ENCODE assay signal across 25 cellular contexts in the genomic region with DNA sequence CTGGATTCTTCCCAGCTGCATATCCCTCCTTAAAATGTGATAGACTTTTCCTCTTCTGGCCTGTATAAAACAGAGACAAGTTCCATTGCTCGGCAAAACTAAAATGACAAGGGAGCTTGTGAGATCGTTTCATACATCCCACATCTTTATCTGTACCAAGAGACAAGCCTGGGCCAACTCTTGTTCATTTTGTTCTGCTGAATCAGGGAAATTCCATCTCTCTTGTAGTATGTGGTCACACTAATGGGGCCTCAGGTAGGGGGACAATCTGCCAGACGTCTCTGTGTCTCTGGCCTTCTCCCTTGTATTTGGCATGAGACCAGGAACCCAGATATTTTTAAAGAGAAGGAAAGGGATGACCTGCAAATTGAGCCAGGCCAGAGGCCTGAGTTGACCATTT. TPM values are rescaled to one million over a fixed set of nuclear protein-coding genes. Genes with fewer than 3 reads are reported as not detected.
"Had no signal": no experiment of that assay in that cellular context is flagged by ENCODE, and none has a peak within 500 bp of the region (broad histone marks: within the 10 kb centered on the region; RNA-seq: fewer than 3 reads in every experiment).

No MANE protein-coding gene starts in this region.

- H3K4me3 ChIP-seq: pancreas, psoas muscle, skin epidermis, stomach, thoracic aorta, thyroid gland, tibial nerve, upper lobe of left lung, vagina had no signal

- DNase-seq: naive thymus-derived CD8-positive, alpha-beta T cell; nephron progenitor cell; nucleus accumbens; pancreas; psoas muscle; right cardiac atrium; stimulated activated CD4-positive, alpha-beta T cell treated with anti-CD3 and anti-CD28 coated beads, Interleukin-15, amount 100 ng/mL, for 24 hours; stimulated activated CD4-positive, alpha-beta T cell treated with anti-CD3 and anti-CD28 coated beads, Interleukin-2, amount 100 ng/mL, for 24 hours; stimulated activated CD4-positive, alpha-beta T cell treated with anti-CD3 and anti-CD28 coated beads, Interleukin-2, amount 100 ng/mL, for 48 hours; stimulated activated CD4-positive, alpha-beta T cell treated with anti-CD3 and anti-CD28 coated beads, Interleukin-4, amount 100 ng/mL, for 24 hours; stimulated activated naive B cell treated with anti-CD40 and anti-IgM and Interleukin-4, amounts not matched to agents 10 μg/mL and 1 μg/mL and 100 μg/mL, for 72 hours; stimulated activated naive CD4-positive, alpha-beta T cell treated with Interleukin-2 at 50 U/mL for 16 hours; stomach; thyroid gland; trophoblast cell; upper lobe of left lung had no signal

- FAIRE-seq: pancreas, urothelium cell line had no signal

- H3K27me3 ChIP-seq: neutrophil, pancreas, stomach, thyroid gland, tibial nerve, upper lobe of left lung, vagina had no signal

- H3K27ac ChIP-seq: neutrophil, pancreas, psoas muscle, skin epidermis, stomach, thoracic aorta, thyroid gland, tibial nerve, upper lobe of left lung, vagina had no signal

- H3K9me3 ChIP-seq: neutrophil, pancreas, thyroid gland, vagina had no signal

- ATAC-seq: naive thymus-derived CD8-positive, alpha-beta T cell; natural killer cell treated with Interleukin-12 subunit alpha and Interleukin-12 subunit beta and Interleukin-15 and Interleukin-18, amount 100 ng/mL, for 72 hours; pancreas; psoas muscle; right cardiac atrium; sciatic nerve; stimulated activated effector memory CD8-positive, alpha-beta T cell treated with anti-CD3 and anti-CD28 coated beads, Interleukin-12 subunit alpha, Interleukin-12 subunit beta, amount 100 ng/mL, for 72 hours; stimulated activated naive B cell treated with anti-CD40 and anti-IgM and Interleukin-4, amounts not matched to agents 10 μg/mL and 1 μg/mL and 100 μg/mL, for 72 hours had no signal

- H3K4me1 ChIP-seq: pancreas, psoas muscle, stomach, thyroid gland, tibial nerve, upper lobe of left lung, vagina had no signal

- H3K36me3 ChIP-seq: neutrophil, pancreas, stomach, thoracic aorta, thyroid gland, tibial nerve, upper lobe of left lung, vagina had no signal

RNA-seq across cellular contexts. Expression of a gene that starts 18.6 kb away (rescaled TPM):
- total RNA-seq: naive thymus-derived CD8-positive, alpha-beta T cell; natural killer cell treated with Interleukin-12 subunit alpha and Interleukin-12 subunit beta and Interleukin-15 and Interleukin-18, amount 100 ng/mL, for 72 hours had no signal
